Comparison of ENCODE assay signal across 8 cellular contexts in the genomic region with DNA sequence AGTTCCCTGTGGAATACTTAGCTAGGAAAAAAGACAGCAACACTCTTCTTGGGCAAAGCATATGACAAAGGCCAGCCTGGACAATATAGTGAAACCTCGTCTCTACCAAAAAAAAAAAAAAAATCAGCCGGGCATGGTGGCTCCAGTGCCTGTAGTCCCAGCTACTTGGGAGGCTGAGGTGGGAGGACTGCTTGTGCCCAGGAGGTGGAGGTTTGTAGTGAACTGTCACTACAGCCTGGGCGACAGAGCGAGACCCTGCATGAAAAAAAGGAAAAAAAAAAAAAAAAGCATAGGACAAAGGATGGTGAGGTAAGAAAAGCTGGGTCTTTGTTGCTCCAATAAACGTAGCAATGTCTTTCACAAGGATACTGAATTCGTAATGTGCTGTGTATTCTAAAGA. TPM values are rescaled to one million over a fixed set of nuclear protein-coding genes. Genes with fewer than 3 reads are reported as not detected.
A peak's percentile ranks its signal among the peaks of the same experiment; 100 is the strongest.
DNase-seq lines count a peak whose midpoint lies in the region; ATAC-seq and TF ChIP-seq lines count a peak whose summit lies in the region.

No MANE protein-coding gene starts in this region.

- no peak overlapping the region for H3K23ac ChIP-seq in neuronal stem cell (ENCODE audit: low read depth, low read length, poor library complexity)

- no peak overlapping the region for H3K18ac ChIP-seq in neuronal stem cell (ENCODE audit: low read length)

- peaks cover 21% of the 10 kb centered on the region for H3K4me1 ChIP-seq in CD8-positive, alpha-beta T cell (ENCODE audit: insufficient read depth, low read length)
- 0 out of 2 replicates have a peak, but pooled peaks cover 3% of the 10 kb centered on the region for H3K4me1 ChIP-seq in MM.1S (ENCODE audit: low read length)
- peaks cover 8% of the 10 kb centered on the region for H3K4me1 ChIP-seq in ectodermal cell (ENCODE audit: control insufficient read depth, insufficient read depth, low read length)
- peaks cover 5 to 7% of the 10 kb centered on the region in 2 donors for H3K4me1 ChIP-seq in neuronal stem cell (ENCODE audit: control insufficient read depth in 2 of 2, insufficient read depth in 1 of 2, low read depth in 1 of 2, low read length in 2 of 2)

- 57% methylated on average over 5 to 6 of the region's 6 CpGs for WGBS in ectodermal cell, 2 experiments
- WGBS in neuronal stem cell (ENCODE audit: extremely low coverage in 2 of 2, insufficient read length in 2 of 2, insufficient replicate concordance in 1 of 2), 2 donors, result no CpG with 5 or more reads among the region's 6 CpGs

- no peaks in the 10 kb centered on the region for H3K9me2 ChIP-seq in MM.1S (replicated peaks; ENCODE audit: insufficient read depth, low read length)

- no peaks in the 10 kb centered on the region for H4K20me1 ChIP-seq in MM.1S (ENCODE audit: insufficient read depth, low read length)

- H3K79me1 ChIP-seq in neuronal stem cell (ENCODE audit: low read depth, low read length), result peaks cover 5% of the 10 kb centered on the region

- no peak overlapping the region for H2BK12ac ChIP-seq in neuronal stem cell (ENCODE audit: low read length)

- ATAC-seq in CD8-positive, alpha-beta T cell, result no peak
- ATAC-seq in HG03097 (IDR thresholded peaks at IDR 0.05; ENCODE audit: low FRiP score, unreplicated experiment) (no peak), HG03095 (IDR thresholded peaks at IDR 0.05; ENCODE audit: unreplicated experiment) (no peak), GM18870 (IDR thresholded peaks at IDR 0.05; ENCODE audit: unreplicated experiment) (no peak)

- H2BK120ac ChIP-seq in neuronal stem cell (ENCODE audit: low read depth, low read length), result no peak overlapping the region

- H3K9ac ChIP-seq in MM.1S (ENCODE audit: low read length) (peak overlapping the region; percentile 83; the same call in 1 of the 2 replicates), neuronal stem cell (ENCODE audit: low read depth, low read length, poor library complexity) (no peak overlapping the region)

- peak overlapping the region; percentile 71 for H3K4me3 ChIP-seq in CD8-positive, alpha-beta T cell (ENCODE audit: low read depth, low read length)
- H3K4me3 ChIP-seq in MM.1S (ENCODE audit: low read length) (peak overlapping the region; percentile 85), ectodermal cell (ENCODE audit: insufficient read depth, low read depth, low read length) (peak overlapping the region; percentile 69), neuronal stem cell (ENCODE audit: low read length in 2 of 2) (peak overlapping the region in 1 of 2 donors; percentile 64)

- no peak for DNase-seq in CD8-positive, alpha-beta T cell
- DNase-seq in MM.1S, result no peak
- DNase-seq in neuronal stem cell (ENCODE audit: low spot score), result no peak
- DNase-seq in activated CD4-positive, alpha-beta T cell treated with anti-CD3 and anti-CD28 coated beads for 4 hours, result no peak

- CTCF ChIA-PET in CD8-positive, alpha-beta T cell (lab: Charles Lee), result no interaction called here

- H3F3A ChIP-seq in MM.1S (ENCODE audit: insufficient read depth, low read length), result peaks cover 7% of the 10 kb centered on the region

- H3K79me2 ChIP-seq in MM.1S (ENCODE audit: low read length), result peaks cover 53% of the 10 kb centered on the region

- no peak overlapping the region for H4K8ac ChIP-seq in neuronal stem cell (ENCODE audit: low read depth, low read length)

- no peak for TF ChIP-seq CTCF in CD8-positive, alpha-beta T cell (IDR thresholded peaks at IDR 0.05)
- TF ChIP-seq CTCF in MM.1S (IDR thresholded peaks at IDR 0.05; ENCODE audit: low read length), result no peak

- no peak overlapping the region for H2BK5ac ChIP-seq in neuronal stem cell (ENCODE audit: low read length)

- H4K91ac ChIP-seq in neuronal stem cell (ENCODE audit: low read depth, low read length, poor library complexity), result no peak overlapping the region

- H3K9me3 Mint-ChIP-seq in CD8-positive, alpha-beta T cell, result no peaks in the 10 kb centered on the region

- no peak overlapping the region for H3K14ac ChIP-seq in neuronal stem cell (ENCODE audit: low read length)

- peaks cover 8% of the 10 kb centered on the region for H3K36me3 Mint-ChIP-seq in CD8-positive, alpha-beta T cell

- H3K4me1 Mint-ChIP-seq in CD8-positive, alpha-beta T cell (ENCODE audit: low read depth), result peaks cover 24% of the 10 kb centered on the region

- intact Hi-C loops in CD8-positive, alpha-beta T cell (cut with DNase I, micrococcal nuclease), result loop anchor here (5.0 to 10.0 kb wide), 13 partner anchors 156 to 1309 kb away; a partner anchor contains a TSS

- H3K27me3 Mint-ChIP-seq in CD8-positive, alpha-beta T cell (ENCODE audit: low read depth), result peaks cover 3% of the 10 kb centered on the region

- POLR2A ChIA-PET in CD8-positive, alpha-beta T cell (lab: Charles Lee), result interaction anchor here (0.6 to 1.6 kb wide), 5 partner anchors 8 to 251 kb away, joined by 3 to 9 read pairs (median 3); no protein-coding TSS in a partner anchor

- no peak overlapping the region for H3K27ac Mint-ChIP-seq in CD8-positive, alpha-beta T cell

- H3K27ac ChIP-seq in CD8-positive, alpha-beta T cell (ENCODE audit: low read depth, low read length), result no peak overlapping the region
- H3K27ac ChIP-seq in MM.1S (ENCODE audit: low read length), result peak overlapping the region; percentile 84; the same call in 1 of the 2 replicates
- no peak overlapping the region for H3K27ac ChIP-seq in ectodermal cell (ENCODE audit: insufficient read depth, low read depth, low read length, poor library complexity, severe bottlenecking)
- H3K27ac ChIP-seq in neuronal stem cell (replicated peaks; ENCODE audit: low read length), result no peak overlapping the region

- H3K4me3 Mint-ChIP-seq in CD8-positive, alpha-beta T cell, result peak overlapping the region; percentile 90

- no peak overlapping the region for H2BK15ac ChIP-seq in neuronal stem cell (ENCODE audit: low read length)

- no peak overlapping the region for H2AFZ ChIP-seq in MM.1S (ENCODE audit: low read length)
- H2AFZ ChIP-seq in neuronal stem cell (ENCODE audit: low read length), result peak overlapping the region; percentile 94

- H3K36me3 ChIP-seq in CD8-positive, alpha-beta T cell (ENCODE audit: insufficient read depth, low read length), result no peaks in the 10 kb centered on the region
- H3K36me3 ChIP-seq in MM.1S (replicated peaks; ENCODE audit: insufficient read depth, low read length), result no peaks in the 10 kb centered on the region
- no peaks in the 10 kb centered on the region for H3K36me3 ChIP-seq in ectodermal cell (ENCODE audit: control insufficient read depth, insufficient read depth, low read length)
- H3K36me3 ChIP-seq in neuronal stem cell (replicated peaks in 1 of 2; ENCODE audit: control insufficient read depth in 2 of 2, insufficient read depth in 2 of 2, low read length in 2 of 2), result no peaks in the 10 kb centered on the region

- H3K27me3 ChIP-seq in CD8-positive, alpha-beta T cell (ENCODE audit: insufficient read depth, low read length), result no peaks in the 10 kb centered on the region
- H3K27me3 ChIP-seq in MM.1S (replicated peaks; ENCODE audit: insufficient read depth, low read length) (no peaks in the 10 kb centered on the region), ectodermal cell (ENCODE audit: control insufficient read depth, insufficient read depth, low read length, poor library complexity, severe bottlenecking) (no peaks in the 10 kb centered on the region), neuronal stem cell (ENCODE audit: control insufficient read depth in 3 of 3, insufficient read depth in 3 of 3, low read depth in 1 of 3, low read length in 3 of 3) (no peaks in the 10 kb centered on the region)

- H2AK5ac ChIP-seq in neuronal stem cell (ENCODE audit: low read depth, low read length), result no peak overlapping the region

- H3K4me2 ChIP-seq in MM.1S (ENCODE audit: low read depth, low read length) (peak overlapping the region; percentile 90), neuronal stem cell (ENCODE audit: insufficient read depth, low read length, poor library complexity, severe bottlenecking) (peak overlapping the region; percentile 86)

- H3K4ac ChIP-seq in neuronal stem cell (ENCODE audit: low read length), result no peak overlapping the region

- no peaks in the 10 kb centered on the region for H3K9me3 ChIP-seq in CD8-positive, alpha-beta T cell (ENCODE audit: low read length)
- H3K9me3 ChIP-seq in MM.1S (replicated peaks; ENCODE audit: insufficient read depth, low read length) (no peaks in the 10 kb centered on the region), ectodermal cell (ENCODE audit: control insufficient read depth, low read length) (no peaks in the 10 kb centered on the region), neuronal stem cell (replicated peaks in 1 of 2; ENCODE audit: control insufficient read depth in 2 of 2, insufficient read depth in 1 of 2, low read depth in 1 of 2, low read length in 2 of 2) (no peaks in the 10 kb centered on the region)

RNA-seq across cellular contexts. Expression of a gene that starts 1.1 kb away (rescaled TPM):
- total RNA-seq in CD8-positive, alpha-beta T cell, result 10 to 100 TPM; 10.8 to 13.4 TPM
- 15.7 TPM for polyA plus RNA-seq in ectodermal cell (2013, experiment 1 of 4)
- 16.2 TPM for polyA plus RNA-seq in ectodermal cell (2013, experiment 2 of 4)
- polyA plus RNA-seq in ectodermal cell (2013, experiment 3 of 4), result 16.0 TPM
- 15.5 TPM for polyA plus RNA-seq in ectodermal cell (2013, experiment 4 of 4)
- polyA plus RNA-seq in neuronal stem cell (2013, experiment 1 of 2), result 16.8 TPM
- polyA plus RNA-seq in neuronal stem cell (2013, experiment 2 of 2), result 17.6 TPM

RNA-seq across cellular contexts. Expression of a gene that starts 1.4 kb away (rescaled TPM):
- under 1 TPM; 0.08 to 0.22 TPM for total RNA-seq in CD8-positive, alpha-beta T cell
- 8.5 TPM for polyA plus RNA-seq in ectodermal cell (2013, experiment 1 of 4)
- 7.4 TPM for polyA plus RNA-seq in ectodermal cell (2013, experiment 2 of 4)
- 6.1 TPM for polyA plus RNA-seq in ectodermal cell (2013, experiment 3 of 4)
- 5.9 TPM for polyA plus RNA-seq in ectodermal cell (2013, experiment 4 of 4)
- polyA plus RNA-seq in neuronal stem cell (2013, experiment 1 of 2), result 4.9 TPM
- polyA plus RNA-seq in neuronal stem cell (2013, experiment 2 of 2), result 4.9 TPM
